ENCODE assay signal across 9 cellular contexts in the genomic region with DNA sequence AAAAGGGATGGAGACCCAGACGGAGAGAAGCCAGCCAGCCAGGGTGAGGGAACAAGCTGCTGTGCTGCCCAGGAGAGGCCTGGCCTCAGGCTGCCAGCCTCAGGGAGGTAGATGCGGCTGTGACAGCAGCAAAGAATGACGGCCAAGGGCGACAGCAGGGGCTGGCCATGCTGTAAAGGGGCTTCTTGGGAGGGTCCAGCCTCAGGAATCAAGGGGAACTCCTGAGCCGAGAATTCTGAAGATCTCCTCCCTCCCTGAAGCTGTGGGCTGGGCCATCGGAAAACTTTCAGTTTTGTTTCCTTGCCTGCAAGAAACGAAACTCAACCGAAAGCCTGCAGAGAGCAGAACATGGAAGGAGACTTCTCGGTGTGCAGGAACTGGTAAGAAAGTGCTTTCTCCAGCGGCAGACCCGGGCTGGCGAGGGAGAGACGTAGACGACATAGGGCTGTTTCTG. TPM values are rescaled to one million over a fixed set of nuclear protein-coding genes. Genes with fewer than 3 reads are reported as not detected.
DNase-seq lines count a peak whose midpoint lies in the region; ATAC-seq and TF ChIP-seq lines count a peak whose summit lies in the region.
"Had no signal": no experiment of that assay in that cellular context is flagged by ENCODE, and none has a peak within 500 bp of the region (broad histone marks: within the 10 kb centered on the region; RNA-seq: fewer than 3 reads in every experiment).

TSS of gene XAF1 (plus strand) at position 316 of the 454 bp plus-strand sequence. CDS start at position 349, 33 bp downstream.

- no peaks in the 10 kb centered on the region for H3K9me3 ChIP-seq in effector memory CD4-positive, alpha-beta T cell (ENCODE audit: control insufficient read depth, low read length)
- H3K9me3 ChIP-seq in muscle layer of duodenum (ENCODE audit: control insufficient read depth in 1 of 2, low read length in 2 of 2), result no peaks in the 10 kb centered on the region
- no peaks in the 10 kb centered on the region for H3K9me3 ChIP-seq in testis

- H3K4me3 Mint-ChIP-seq in activated CD4-positive, alpha-beta T cell treated with anti-CD3 and anti-CD28 coated beads for 36 hours, result peak within 1 kb of the TSS; percentile 99

- H3K4me1 Mint-ChIP-seq in activated CD4-positive, alpha-beta T cell treated with anti-CD3 and anti-CD28 coated beads for 36 hours, result peaks cover 54% of the 10 kb centered on the region

- peak within 1 kb of the TSS; percentile 99 for H3K27ac Mint-ChIP-seq in activated CD4-positive, alpha-beta T cell treated with anti-CD3 and anti-CD28 coated beads for 36 hours

- CTCF ChIA-PET in activated CD4-positive, alpha-beta T cell treated with anti-CD3 and anti-CD28 coated beads for 36 hours (lab: Charles Lee), result interaction anchor here (1.0 to 1.9 kb wide), 3 partner anchors 87 to 249 kb away, joined by 4 to 8 read pairs (median 4); no protein-coding TSS in a partner anchor

- peak within 1 kb of the TSS; percentile 33 for H3K27ac ChIP-seq in effector memory CD4-positive, alpha-beta T cell (ENCODE audit: insufficient read depth, low read length, poor library complexity, severe bottlenecking)
- H3K27ac ChIP-seq in muscle layer of duodenum (ENCODE audit: low read length), result peak within 1 kb of the TSS; percentile 88
- peak within 1 kb of the TSS; percentile 87 to 91 for H3K27ac ChIP-seq in testis

- TF ChIP-seq CTCF in testis (IDR thresholded peaks at IDR 0.05), result no peak

- H3K27me3 Mint-ChIP-seq in activated CD4-positive, alpha-beta T cell treated with anti-CD3 and anti-CD28 coated beads for 36 hours, result no peaks in the 10 kb centered on the region

- DNase-seq in AG08395 (ENCODE audit: low spot score), result peak; percentile 27
- DNase-seq in activated CD4-positive, alpha-beta T cell treated with anti-CD3 and anti-CD28 coated beads for 36 hours, result peak; percentile 73
- DNase-seq in effector memory CD4-positive, alpha-beta T cell, result peak; percentile 7 to 21 (median 17)
- peak; percentile 45 for DNase-seq in testis
- DNase-seq in cerebellum (ENCODE audit: low spot score), result no peak
- DNase-seq in NCI-H187 (lab: John Stamatoyannopoulos, UW), result no peak

- WGBS in testis, 2 donors, result 39 to 44% methylated on average over 13 to 14 of the region's 14 CpGs

- H3K4me1 ChIP-seq in effector memory CD4-positive, alpha-beta T cell (ENCODE audit: control insufficient read depth, insufficient read depth, low read length, poor library complexity, severe bottlenecking), result peaks cover 12% of the 10 kb centered on the region
- H3K4me1 ChIP-seq in muscle layer of duodenum (ENCODE audit: control insufficient read depth in 1 of 2, insufficient read depth in 2 of 2, low read length in 2 of 2) (peaks cover 0 to 25% of the 10 kb centered on the region in 2 donors), testis (peaks cover 30% of the 10 kb centered on the region)

- intact Hi-C loops in activated CD4-positive, alpha-beta T cell treated with anti-CD3 and anti-CD28 coated beads for 36 hours (cut with DNase I, micrococcal nuclease), result loop anchor here in 1 of 2 experiments (5.0 kb wide), 2 partner anchors 257 to 313 kb away; partner anchors contain the start of genes PIMREG and RNASEK
- intact Hi-C loops in testis (cut with DNase I; ENCODE audit: low total_unique reads), result no loop called here

- peaks cover 22% of the 10 kb centered on the region for H3K36me3 ChIP-seq in effector memory CD4-positive, alpha-beta T cell (ENCODE audit: control insufficient read depth, insufficient read depth, low read length)
- H3K36me3 ChIP-seq in muscle layer of duodenum (ENCODE audit: control insufficient read depth in 1 of 2, insufficient read depth in 2 of 2, low read length in 2 of 2) (peaks cover 0 to 27% of the 10 kb centered on the region in 2 donors), testis (ENCODE audit: low read depth, missing control alignments) (no peaks in the 10 kb centered on the region)

- H3K36me3 Mint-ChIP-seq in activated CD4-positive, alpha-beta T cell treated with anti-CD3 and anti-CD28 coated beads for 36 hours (ENCODE audit: low read depth), result peaks cover 30% of the 10 kb centered on the region

- H3K27me3 ChIP-seq in effector memory CD4-positive, alpha-beta T cell (replicated peaks; ENCODE audit: control insufficient read depth, insufficient read depth, low read length, poor library complexity, severe bottlenecking), result no peaks in the 10 kb centered on the region
- no peaks in the 10 kb centered on the region for H3K27me3 ChIP-seq in muscle layer of duodenum (ENCODE audit: low read depth, low read length)
- H3K27me3 ChIP-seq in testis, result no peaks in the 10 kb centered on the region

- ATAC-seq in HG03108 (IDR thresholded peaks at IDR 0.05; ENCODE audit: unreplicated experiment), result peak; percentile 40
- ATAC-seq in activated CD4-positive, alpha-beta T cell treated with anti-CD3 and anti-CD28 coated beads for 36 hours, result peak; percentile 54

- no peaks in the 10 kb centered on the region for H3K9me3 Mint-ChIP-seq in activated CD4-positive, alpha-beta T cell treated with anti-CD3 and anti-CD28 coated beads for 36 hours (ENCODE audit: low read depth)

- TF ChIP-seq POLR2A in testis (IDR thresholded peaks at IDR 0.05), result no peak

- POLR2A ChIA-PET in activated CD4-positive, alpha-beta T cell treated with anti-CD3 and anti-CD28 coated beads for 36 hours (lab: Charles Lee), result no interaction called here

- H3K4me3 ChIP-seq in effector memory CD4-positive, alpha-beta T cell (ENCODE audit: insufficient read depth, low read depth, low read length, poor library complexity, severe bottlenecking), result peak within 1 kb of the TSS; percentile 63
- peak within 1 kb of the TSS; percentile 86 for H3K4me3 ChIP-seq in muscle layer of duodenum (ENCODE audit: low read depth in 1 of 2, low read length in 2 of 2)
- H3K4me3 ChIP-seq in testis, result peak within 1 kb of the TSS; percentile 43 to 66

RNA-seq across cellular contexts. Expression of gene XAF1, which starts in this region (rescaled TPM):
- total RNA-seq in activated CD4-positive, alpha-beta T cell treated with anti-CD3 and anti-CD28 coated beads for 36 hours, result 10 to 100 TPM; 47.7 to 48.6 TPM
- total RNA-seq in testis, result 10 to 100 TPM; 26.8 to 39.6 TPM
- 10.4 TPM for polyA plus RNA-seq in testis (ENCODE audit: insufficient read depth, low read depth, low replicate concordance)
- total RNA-seq in cerebellum, result 8.1 TPM
- polyA plus RNA-seq: neural cell had no signal

Comparison
In these comparisons a context has a peak if more than half of its experiments do, and no peak if none do; other contexts are left out.
1. DNase-seq: peak in AG08395 (single experiment), activated CD4-positive, alpha-beta T cell treated with anti-CD3 and anti-CD28 coated beads for 36 hours (single experiment), effector memory CD4-positive, alpha-beta T cell (3 of 3) and testis (single experiment); none in cerebellum (single experiment) and NCI-H187 (0 of 2).
2. H3K27ac ChIP-seq: peak in every context shown above with its lines; median percentile 89 in testis; 88 in muscle layer of duodenum; 33 in effector memory CD4-positive, alpha-beta T cell.
3. Peak in every context shown above with its lines, with median percentiles within 50 percentile points of each other: H3K4me3 ChIP-seq.